In genomic region chr19:57818378-57818777, GRCh38 we compare ENCODE assay signal across 9 cellular contexts. TPM values are rescaled to one million over a fixed set of nuclear protein-coding genes. Genes with fewer than 3 reads are reported as not detected.
DNase-seq lines count a peak whose midpoint lies in the region; ATAC-seq and TF ChIP-seq lines count a peak whose summit lies in the region.
"Had no signal": no experiment of that assay in that cellular context is flagged by ENCODE, and none has a peak within 500 bp of the region (broad histone marks: within the 10 kb centered on the region; RNA-seq: fewer than 3 reads in every experiment).

No MANE protein-coding gene starts in this region.

- no peak for TF ChIP-seq CTCF in CD4-positive, alpha-beta T cell (IDR thresholded peaks at IDR 0.05)
- TF ChIP-seq CTCF in GM23338 (conservative IDR thresholded peaks at IDR 0.05; ENCODE audit: low read depth in 2 of 2) (no peak), left lung (IDR thresholded peaks at IDR 0.05) (no peak)

- H4K20me1 ChIP-seq in GM23338 (replicated peaks; ENCODE audit: insufficient read depth): peaks cover 32% of the 10 kb centered on the region

- H3F3A ChIP-seq in GM23338 (replicated peaks; ENCODE audit: low read depth): peaks cover 6% of the 10 kb centered on the region; the same call in 1 of the 2 replicates

- no peaks in the 10 kb centered on the region for H3K9me3 ChIP-seq in CD4-positive, alpha-beta T cell (ENCODE audit: control insufficient read depth, low read length)
- no peaks in the 10 kb centered on the region for H3K9me3 ChIP-seq in left lung

- no peak for ATAC-seq in CD4-positive, alpha-beta T cell (ENCODE audit: poor library complexity)
- ATAC-seq in GM23338 (no peak), naive B cell (ENCODE audit: low read depth in 2 of 2) (no peak), left lung (no peak)

- DNase-seq in CD4-positive, alpha-beta T cell: no peak
- DNase-seq in GM23338 (ENCODE audit: low spot score) (no peak), naive B cell (no peak), NCI-H2107 treated with DMSO at 0.1 percent for 48 hours (lab: John Stamatoyannopoulos, UW; ENCODE audit: unreplicated experiment) (no peak), left lung (no peak), islet precursor cell (no peak)
- no peak for DNase-seq in activated CD4-positive, alpha-beta memory T cell treated with anti-CD3 and anti-CD28 coated beads, Interleukin-2, amount 10 ng/mL, durations not matched to agents 7 days and 5 days
- DNase-seq: stimulated activated CD4-positive, alpha-beta T cell treated with anti-CD3 and anti-CD28 coated beads, Interleukin-4, amount 100 ng/mL, for 1 hour; T-helper 9 cell had no signal

- peaks cover 54% of the 10 kb centered on the region for H3K79me2 ChIP-seq in GM23338 (replicated peaks; ENCODE audit: insufficient read depth)

- no peak overlapping the region for H3K27ac ChIP-seq in CD4-positive, alpha-beta T cell (ENCODE audit: low read depth, low read length)
- H3K27ac ChIP-seq in GM23338 (ENCODE audit: low read depth) (no peak overlapping the region), left lung (no peak overlapping the region)

- H3K4me1 ChIP-seq in GM23338 (ENCODE audit: insufficient read depth): peaks cover 21% of the 10 kb centered on the region
- peaks cover 22 to 30% of the 10 kb centered on the region in 2 donors for H3K4me1 ChIP-seq in left lung

- CTCF ChIA-PET in CD4-positive, alpha-beta T cell (lab: Charles Lee): interaction anchor here (0.6 to 1.9 kb wide), 2 partner anchors 49 to 1742 kb away, joined by 4 to 10 read pairs; partner anchors contain the start of gene ZNF586
- CTCF ChIA-PET in activated CD4-positive, alpha-beta memory T cell treated with anti-CD3 and anti-CD28 coated beads, Interleukin-2, amount 10 ng/mL, durations not matched to agents 7 days and 5 days (lab: Charles Lee): interaction anchor here (1.0 kb wide), 1 partner anchor 184 kb away, joined by 3 read pairs; the partner anchor contains the start of gene ZNF606

- peaks cover 56% of the 10 kb centered on the region for H3K4me1 Mint-ChIP-seq in CD4-positive, alpha-beta T cell (ENCODE audit: low read depth)
- peaks cover 49% of the 10 kb centered on the region for H3K4me1 Mint-ChIP-seq in GM23338
- H3K4me1 Mint-ChIP-seq in activated CD4-positive, alpha-beta memory T cell treated with anti-CD3 and anti-CD28 coated beads, Interleukin-2, amount 10 ng/mL, durations not matched to agents 7 days and 5 days: peaks cover 62% of the 10 kb centered on the region
- peaks cover 48 to 67% (median 53%) of the 10 kb centered on the region in 3 donors for H3K4me1 Mint-ChIP-seq in naive B cell

- peak overlapping the region; percentile 92 for H3K27ac Mint-ChIP-seq in CD4-positive, alpha-beta T cell
- H3K27ac Mint-ChIP-seq in GM23338 (peak overlapping the region; percentile 91), naive B cell (peak overlapping the region in 3 of 6 donors; percentile 7 to 39 (median 31))
- H3K27ac Mint-ChIP-seq in activated CD4-positive, alpha-beta memory T cell treated with anti-CD3 and anti-CD28 coated beads, Interleukin-2, amount 10 ng/mL, durations not matched to agents 7 days and 5 days: no peak overlapping the region

- POLR2A ChIA-PET in CD4-positive, alpha-beta T cell (lab: Charles Lee): interaction anchor here (0.6 to 1.7 kb wide), 11 partner anchors 18 to 621 kb away, joined by 3 to 13 read pairs (median 4); partner anchors contain the start of genes ZNF132, ZNF274, ZNF586 and ZNF587
- POLR2A ChIA-PET in activated CD4-positive, alpha-beta memory T cell treated with anti-CD3 and anti-CD28 coated beads, Interleukin-2, amount 10 ng/mL, durations not matched to agents 7 days and 5 days (lab: Charles Lee): interaction anchor here (0.6 to 3.1 kb wide), 9 partner anchors 18 to 185 kb away, joined by 3 to 14 read pairs (median 6); partner anchors contain the start of genes ZNF211, ZNF551, ZNF587 and ZNF606

- peaks cover 43% of the 10 kb centered on the region for H3K36me3 Mint-ChIP-seq in CD4-positive, alpha-beta T cell (ENCODE audit: low read depth)
- H3K36me3 Mint-ChIP-seq in GM23338 (ENCODE audit: low read depth): peaks cover 35% of the 10 kb centered on the region
- H3K36me3 Mint-ChIP-seq in activated CD4-positive, alpha-beta memory T cell treated with anti-CD3 and anti-CD28 coated beads, Interleukin-2, amount 10 ng/mL, durations not matched to agents 7 days and 5 days (ENCODE audit: low read depth): peaks cover 47% of the 10 kb centered on the region
- H3K36me3 Mint-ChIP-seq in naive B cell: no peaks in the 10 kb centered on the region

- no peaks in the 10 kb centered on the region for H3K27me3 Mint-ChIP-seq in CD4-positive, alpha-beta T cell
- H3K27me3 Mint-ChIP-seq in GM23338 (ENCODE audit: insufficient read depth, low read depth, poor library complexity) (peaks cover 16% of the 10 kb centered on the region), naive B cell (no peaks in the 10 kb centered on the region)
- no peaks in the 10 kb centered on the region for H3K27me3 Mint-ChIP-seq in activated CD4-positive, alpha-beta memory T cell treated with anti-CD3 and anti-CD28 coated beads, Interleukin-2, amount 10 ng/mL, durations not matched to agents 7 days and 5 days

- peak overlapping the region; percentile 86; the same call in 1 of the 2 replicates for H3K4me2 ChIP-seq in GM23338

- peak overlapping the region; percentile 96 for H3K4me3 Mint-ChIP-seq in CD4-positive, alpha-beta T cell
- peak overlapping the region; percentile 95 for H3K4me3 Mint-ChIP-seq in GM23338
- H3K4me3 Mint-ChIP-seq in activated CD4-positive, alpha-beta memory T cell treated with anti-CD3 and anti-CD28 coated beads, Interleukin-2, amount 10 ng/mL, durations not matched to agents 7 days and 5 days: peak overlapping the region; percentile 55
- peak overlapping the region; percentile 21 to 98 (median 60) for H3K4me3 Mint-ChIP-seq in naive B cell

- H3K36me3 ChIP-seq in GM23338 (ENCODE audit: insufficient read depth) (peaks cover 3% of the 10 kb centered on the region; the same call in 1 of the 2 replicates), left lung (peaks cover 0 to 6% of the 10 kb centered on the region in 2 donors)

- H3K4me3 ChIP-seq in GM23338 (peak overlapping the region; percentile 95; the same call in 1 of the 2 replicates), left lung (no peak overlapping the region)

- no peaks in the 10 kb centered on the region for H3K9me2 ChIP-seq in GM23338 (ENCODE audit: insufficient read depth)

- intact Hi-C loops in CD4-positive, alpha-beta T cell (cut with DNase I, micrococcal nuclease): loop anchor here (2.0 to 10.0 kb wide), 4 partner anchors 30 to 506 kb away; partner anchors contain the start of genes ZNF17 (in 1 of the 2), ZNF329 (in 1 of the 2), ZNF587 (in 1 of the 2) and ZSCAN22 (in 1 of the 2)
- intact Hi-C loops in left lung (cut with DNase I): no loop called here

- H3K9me3 Mint-ChIP-seq in CD4-positive, alpha-beta T cell: no peaks in the 10 kb centered on the region
- H3K9me3 Mint-ChIP-seq in GM23338 (no peaks in the 10 kb centered on the region; the same call in 2 of the 3 replicates), naive B cell (no peaks in the 10 kb centered on the region)
- no peaks in the 10 kb centered on the region for H3K9me3 Mint-ChIP-seq in activated CD4-positive, alpha-beta memory T cell treated with anti-CD3 and anti-CD28 coated beads, Interleukin-2, amount 10 ng/mL, durations not matched to agents 7 days and 5 days

- no peaks in the 10 kb centered on the region for H3K27me3 ChIP-seq in CD4-positive, alpha-beta T cell (ENCODE audit: control insufficient read depth, insufficient read depth, low read length)
- H3K27me3 ChIP-seq in GM23338 (ENCODE audit: insufficient read depth) (no peaks in the 10 kb centered on the region), left lung (no peaks in the 10 kb centered on the region)

- no peak overlapping the region for H2AFZ ChIP-seq in GM23338

TF ChIP-seq in GM23338, 12 proteins besides CTCF, POLR2A, EP300 and RAD21 (continues in another document):
- TF ChIP-seq EZH2phosphoT487 (IDR thresholded peaks at IDR 0.05; ENCODE audit: unreplicated experiment) (no peak), POLR2AphosphoS5 (IDR thresholded peaks at IDR 0.05; ENCODE audit: low read depth) (no peak), ZNF331 (CRISPR knock-in tag; IDR thresholded peaks at IDR 0.05; ENCODE audit: low read depth) (no peak), STAT1 (IDR thresholded peaks at IDR 0.05; ENCODE audit: unreplicated experiment) (no peak), ZNF114 (CRISPR knock-in tag; IDR thresholded peaks at IDR 0.05) (no peak), EZH2 (IDR thresholded peaks at IDR 0.05; ENCODE audit: low read depth, unreplicated experiment) (no peak)

RNA-seq across cellular contexts. Expression of gene ZNF552, which starts 3.7 kb away (rescaled TPM):
- total RNA-seq in CD4-positive, alpha-beta T cell: 10 to 100 TPM; 22.2 to 22.3 TPM
- 15.7 and 18.9 TPM in 2 replicates for total RNA-seq in GM23338 (2014; rRNA removed; shearing (Covaris generic))
- polyA plus RNA-seq in GM23338 (2016; fragmentation: Nextera tagmentation; extraction: Ambion mirVana) (7.7 and 11.7 TPM in 2 replicates), naive B cell (ENCODE audit: low read depth in 6 of 6) (10 to 100 TPM in 2 of 6 donors, 1 to 10 TPM in 4; 4.1 to 15.2 (median 6.3) TPM)
- total RNA-seq in activated CD4-positive, alpha-beta memory T cell treated with anti-CD3 and anti-CD28 coated beads, Interleukin-2, amount 10 ng/mL, durations not matched to agents 7 days and 5 days: 1 to 10 TPM; 8.4 to 8.6 TPM
- 10 to 100 TPM; 11.2 to 15.7 TPM for total RNA-seq in left lung

RNA-seq across cellular contexts. Expression of gene ZNF587B, which starts 11.7 kb away (rescaled TPM):
- 10 to 100 TPM; 23.0 to 23.8 TPM for total RNA-seq in CD4-positive, alpha-beta T cell
- total RNA-seq in GM23338 (2014; rRNA removed; shearing (Covaris generic)): 62.0 and 69.9 TPM in 2 replicates
- polyA plus RNA-seq in GM23338 (2016; fragmentation: Nextera tagmentation; extraction: Ambion mirVana): 13.7 and 16.6 TPM in 2 replicates
- 10 to 100 TPM; 14.0 to 14.6 TPM for total RNA-seq in activated CD4-positive, alpha-beta memory T cell treated with anti-CD3 and anti-CD28 coated beads, Interleukin-2, amount 10 ng/mL, durations not matched to agents 7 days and 5 days
- 1 to 10 TPM in 5 of 6 donors, not detected in 1; 1.3 to 3.0 (median 1.5) TPM for polyA plus RNA-seq in naive B cell (ENCODE audit: low read depth in 6 of 6)
- total RNA-seq in left lung: 10 to 100 TPM; 12.9 to 20.1 TPM

RNA-seq across cellular contexts. Expression of gene ZNF587, which starts 31.3 kb away (rescaled TPM):
- 10 to 100 TPM; 37.6 to 41.5 TPM for total RNA-seq in CD4-positive, alpha-beta T cell
- 31.8 and 38.7 TPM in 2 replicates for total RNA-seq in GM23338 (2014; rRNA removed; shearing (Covaris generic))
- polyA plus RNA-seq in GM23338 (2016; fragmentation: Nextera tagmentation; extraction: Ambion mirVana): 12.8 and 13.6 TPM in 2 replicates
- 10 to 100 TPM; 34.9 to 36.2 TPM for total RNA-seq in activated CD4-positive, alpha-beta memory T cell treated with anti-CD3 and anti-CD28 coated beads, Interleukin-2, amount 10 ng/mL, durations not matched to agents 7 days and 5 days
- 10 to 100 TPM in 1 of 6 donors, 1 to 10 TPM in 5; 4.5 to 11.1 (median 6.8) TPM for polyA plus RNA-seq in naive B cell (ENCODE audit: low read depth in 6 of 6)
- 10 to 100 TPM; 31.4 to 34.0 TPM for total RNA-seq in left lung

RNA-seq across cellular contexts. Expression of gene ZNF586, which starts 48.9 kb away (rescaled TPM):
- total RNA-seq in CD4-positive, alpha-beta T cell: 10 to 100 TPM; 51.1 to 53.4 TPM
- 12.5 and 16.9 TPM in 2 replicates for total RNA-seq in GM23338 (2014; rRNA removed; shearing (Covaris generic))
- polyA plus RNA-seq in GM23338 (2016; fragmentation: Nextera tagmentation; extraction: Ambion mirVana): 5.2 and 7.2 TPM in 2 replicates
- total RNA-seq in activated CD4-positive, alpha-beta memory T cell treated with anti-CD3 and anti-CD28 coated beads, Interleukin-2, amount 10 ng/mL, durations not matched to agents 7 days and 5 days: 10 to 100 TPM; 20.1 to 21.8 TPM
- polyA plus RNA-seq in naive B cell (ENCODE audit: low read depth in 6 of 6): 10 to 100 TPM; 17.1 to 29.8 (median 24.1) TPM
- total RNA-seq in left lung: 10 to 100 TPM; 13.2 to 15.3 TPM

Comparison
In these comparisons a context has a peak if more than half of its experiments do, and no peak if none do; other contexts are left out.
1. intact Hi-C loops: an anchor here in CD4-positive, alpha-beta T cell (2.0 to 10.0 kb wide); none called in left lung.